ENCODE assay signal across 8 cellular contexts in genomic region chr1:40041466-40041838, GRCh38. TPM values are rescaled to one million over a fixed set of nuclear protein-coding genes. Genes with fewer than 3 reads are reported as not detected.
A peak's percentile ranks its signal among the peaks of the same experiment; 100 is the strongest.
DNase-seq lines count a peak whose midpoint lies in the region; ATAC-seq and TF ChIP-seq lines count a peak whose summit lies in the region.
"Had no signal": no experiment of that assay in that cellular context is flagged by ENCODE, and none has a peak within 500 bp of the region (broad histone marks: within the 10 kb centered on the region; RNA-seq: fewer than 3 reads in every experiment).

No MANE protein-coding gene starts in this region.

- H3K27me3 Mint-ChIP-seq in activated T-helper 2 cell treated with anti-CD3 and anti-CD28 coated beads, Interferon-gamma antibody, Interleukin-2, Interleukin-4, amounts not matched to agents 10 μg/mL and 5 μg/mL and 100 μg/mL, durations not matched to agents 14 hours and 24 hours and 36 hours (ENCODE audit: low read depth) = no peaks in the 10 kb centered on the region

- 43% methylated on average over 5 of the region's 5 CpGs for WGBS in HUES64
- 3 to 8% (median 5%) methylated on average over 5 of the region's 5 CpGs for WGBS in stomach, 5 donors

- H3K36me3 Mint-ChIP-seq in activated T-helper 2 cell treated with anti-CD3 and anti-CD28 coated beads, Interferon-gamma antibody, Interleukin-2, Interleukin-4, amounts not matched to agents 10 μg/mL and 5 μg/mL and 100 μg/mL, durations not matched to agents 14 hours and 24 hours and 36 hours (ENCODE audit: low read depth) = peaks cover 65% of the 10 kb centered on the region

- H3K4me1 Mint-ChIP-seq in activated T-helper 2 cell treated with anti-CD3 and anti-CD28 coated beads, Interferon-gamma antibody, Interleukin-2, Interleukin-4, amounts not matched to agents 10 μg/mL and 5 μg/mL and 100 μg/mL, durations not matched to agents 14 hours and 24 hours and 36 hours (ENCODE audit: low read depth) = peaks cover 60% of the 10 kb centered on the region

- H3K27me3 ChIP-seq in HUES64 (ENCODE audit: insufficient read depth, low read length) (no peaks in the 10 kb centered on the region), stomach (no peaks in the 10 kb centered on the region)

- DNase-seq in activated T-helper 2 cell treated with anti-CD3 and anti-CD28 coated beads, Interferon-gamma antibody, Interleukin-2, Interleukin-4, amounts not matched to agents 10 μg/mL and 5 μg/mL and 100 μg/mL, durations not matched to agents 14 hours and 24 hours and 36 hours (ENCODE audit: low spot score) = no peak
- no peak for DNase-seq in stomach
- DNase-seq in NOMO-1 (lab: John Stamatoyannopoulos, UW; ENCODE audit: unreplicated experiment in 2 of 2) = no peak
- DNase-seq in activated CD8-positive, alpha-beta memory T cell treated with anti-CD3 and anti-CD28 coated beads, Interleukin-2, amount 50 U/mL, for 48 hours = no peak
- DNase-seq: amniotic stem cell had no signal

- H3K36me3 ChIP-seq in HUES64 (ENCODE audit: insufficient read depth, low read length) (peaks cover 29% of the 10 kb centered on the region), stomach (peaks cover 0 to 11% (median 0%) of the 10 kb centered on the region in 4 donors)

- H3K4me3 Mint-ChIP-seq in activated T-helper 2 cell treated with anti-CD3 and anti-CD28 coated beads, Interferon-gamma antibody, Interleukin-2, Interleukin-4, amounts not matched to agents 10 μg/mL and 5 μg/mL and 100 μg/mL, durations not matched to agents 14 hours and 24 hours and 36 hours (ENCODE audit: low read depth) = peak overlapping the region; percentile 94

- no peak for TF ChIP-seq POLR2A in stomach (IDR thresholded peaks at IDR 0.05)

- no peaks in the 10 kb centered on the region for H3K9me3 ChIP-seq in HUES64 (ENCODE audit: insufficient read depth, low read depth, low read length)
- no peaks in the 10 kb centered on the region for H3K9me3 ChIP-seq in iPS-18c (ENCODE audit: control insufficient read depth, insufficient read depth, low read length)
- no peaks in the 10 kb centered on the region for H3K9me3 ChIP-seq in stomach

- no peak for TF ChIP-seq EP300 in stomach (IDR thresholded peaks at IDR 0.05)

- H3K27ac ChIP-seq in HUES64 (ENCODE audit: low read depth, low read length) (no peak overlapping the region; the same call in 1 of the 2 replicates), stomach (peak overlapping the region; percentile 89 to 99 (median 99))

- peaks cover 15% of the 10 kb centered on the region; the same call in 1 of the 2 replicates for H3K4me1 ChIP-seq in HUES64 (ENCODE audit: insufficient read depth, low read length)
- H3K4me1 ChIP-seq in stomach = peaks cover 48 to 87% (median 73%) of the 10 kb centered on the region in 4 donors

- TF ChIP-seq CTCF in stomach (IDR thresholded peaks at IDR 0.05) = no peak

- H3K9ac ChIP-seq in HUES64 (ENCODE audit: low read depth, low read length) = peak overlapping the region; percentile 90

- intact Hi-C loops in activated T-helper 2 cell treated with anti-CD3 and anti-CD28 coated beads, Interferon-gamma antibody, Interleukin-2, Interleukin-4, amounts not matched to agents 10 μg/mL and 5 μg/mL and 100 μg/mL, durations not matched to agents 14 hours and 24 hours and 36 hours (cut with micrococcal nuclease) = loop anchor here (2.0 to 10.0 kb wide), 3 partner anchors 17 to 653 kb away; partner anchors contain the start of genes NFYC and RLF
- intact Hi-C loops in stomach (cut with DNase I; ENCODE audit: low total_unique reads) = no loop called here

- ATAC-seq in HG03108 (IDR thresholded peaks at IDR 0.05; ENCODE audit: unreplicated experiment) = no peak

- peak overlapping the region; percentile 99 for H3K27ac Mint-ChIP-seq in activated T-helper 2 cell treated with anti-CD3 and anti-CD28 coated beads, Interferon-gamma antibody, Interleukin-2, Interleukin-4, amounts not matched to agents 10 μg/mL and 5 μg/mL and 100 μg/mL, durations not matched to agents 14 hours and 24 hours and 36 hours

- H3K9me3 Mint-ChIP-seq in activated T-helper 2 cell treated with anti-CD3 and anti-CD28 coated beads, Interferon-gamma antibody, Interleukin-2, Interleukin-4, amounts not matched to agents 10 μg/mL and 5 μg/mL and 100 μg/mL, durations not matched to agents 14 hours and 24 hours and 36 hours = no peaks in the 10 kb centered on the region

- peak overlapping the region; percentile 99 for H3K4me3 ChIP-seq in HUES64 (ENCODE audit: low read length)
- H3K4me3 ChIP-seq in iPS-18c (ENCODE audit: insufficient read depth, low read depth, low read length) = peak overlapping the region; percentile 96
- peak overlapping the region; percentile 77 to 99 (median 93) for H3K4me3 ChIP-seq in stomach

RNA-seq across cellular contexts. Expression of gene CAP1, which starts 0.9 kb away (rescaled TPM):
- polyA plus RNA-seq in HUES64 (2013, experiment 1 of 2) = 190 TPM
- 193 TPM for polyA plus RNA-seq in HUES64 (2013, experiment 2 of 2)
- 512 and 520 TPM in 2 replicates for total RNA-seq in activated T-helper 2 cell treated with anti-CD3 and anti-CD28 coated beads, Interferon-gamma antibody, Interleukin-2, Interleukin-4, amounts not matched to agents 10 μg/mL and 5 μg/mL and 100 μg/mL, durations not matched to agents 14 hours and 24 hours and 36 hours
- 100 to 1,000 TPM in 4 of 5 donors, 10 to 100 TPM in 1; 99.1 to 252 (median 145) TPM for total RNA-seq in stomach
- polyA plus RNA-seq in stomach = 100 to 1,000 TPM in 2 of 3 donors, 10 to 100 TPM in 1; 95.5 to 185 (median 162) TPM

RNA-seq across cellular contexts. Expression of gene PPT1, which starts 55.6 kb away (rescaled TPM):
- polyA plus RNA-seq in HUES64 (2013, experiment 1 of 2) = 160 TPM
- polyA plus RNA-seq in HUES64 (2013, experiment 2 of 2) = 141 TPM
- 87.8 and 92.3 TPM in 2 replicates for total RNA-seq in activated T-helper 2 cell treated with anti-CD3 and anti-CD28 coated beads, Interferon-gamma antibody, Interleukin-2, Interleukin-4, amounts not matched to agents 10 μg/mL and 5 μg/mL and 100 μg/mL, durations not matched to agents 14 hours and 24 hours and 36 hours
- total RNA-seq in stomach = 10 to 100 TPM in 4 of 5 donors, 1 to 10 TPM in 1; 3.5 to 79.9 (median 39.6) TPM
- polyA plus RNA-seq in stomach = 10 to 100 TPM; 19.7 to 34.6 (median 32.1) TPM
